In genomic region chr4:4782969-4783368, GRCh38 we compare ENCODE assay signal across 35 cellular contexts.
DNase-seq lines count a peak whose midpoint lies in the region; ATAC-seq, FAIRE-seq and TF ChIP-seq lines count a peak whose summit lies in the region.
"Had no signal": no experiment of that assay in that cellular context is flagged by ENCODE, and none has a peak within 500 bp of the region (broad histone marks: within the 10 kb centered on the region; RNA-seq: fewer than 3 reads in every experiment).

No MANE protein-coding gene starts in this region.

- TF ChIP-seq CTCF in astrocyte (IDR thresholded peaks at IDR 0.05; ENCODE audit: insufficient read depth, low read depth, low read length) (no peak), spleen (IDR thresholded peaks at IDR 0.05 in 8 of 11, conservative IDR thresholded peaks at IDR 0.05 in 3 of 11) (no peak), nephron progenitor cell (IDR thresholded peaks at IDR 0.05) (no peak)

- H3K4me3 ChIP-seq in astrocyte (ENCODE audit: insufficient read depth, low read depth, low read length) (no peak overlapping the region), subcutaneous abdominal adipose tissue (ENCODE audit: low read depth in 1 of 5, low read length in 5 of 5) (no peak overlapping the region), spleen (no peak overlapping the region)
- H3K4me3 ChIP-seq: adrenal gland, body of pancreas, prostate gland, sigmoid colon, upper lobe of left lung had no signal

- no peak for TF ChIP-seq POLR2A in spleen (IDR thresholded peaks at IDR 0.05)

- no peak for ATAC-seq in HG02588 (IDR thresholded peaks at IDR 0.05; ENCODE audit: unreplicated experiment)
- ATAC-seq: activated CD8-positive, alpha-beta T cell treated with anti-CD3 and anti-CD28 coated beads for 36 hours; body of pancreas; esophagus mucosa; HepG2; left ventricle myocardium superior had no signal

- peak; percentile 66 for DNase-seq in GM03348 (ENCODE audit: low spot score)
- DNase-seq in astrocyte (ENCODE audit: low read depth), result no peak
- peak; percentile 43 for DNase-seq in iris pigment epithelial cell (ENCODE audit: low read depth)
- no peak for DNase-seq in spleen
- no peak for DNase-seq in nephron progenitor cell
- DNase-seq in Kasumi-1 (lab: John Stamatoyannopoulos, UW), result no peak
- DNase-seq: activated CD8-positive, alpha-beta memory T cell treated with anti-CD3 and anti-CD28 coated beads, Interleukin-2, amount 50 U/mL, for 48 hours; activated CD8-positive, alpha-beta T cell treated with anti-CD3 and anti-CD28 coated beads for 36 hours; activated naive CD4-positive, alpha-beta T cell treated with anti-CD3 and anti-CD28 coated beads for 36 hours; dermis blood vessel endothelial cell; DMS79 treated with DMSO at 0.1 percent for 48 hours; Karpas-422; left ventricle myocardium superior; midbrain; MV-4-11; naive B cell; NCI-H1436 treated with DMSO at 0.1 percent for 48 hours; NCI-H345; NCI-H748 treated with DMSO at 0.1 percent for 48 hours; sigmoid colon; stimulated activated naive B cell treated with anti-CD40 and anti-IgM and Interleukin-4, amounts not matched to agents 10 μg/mL and 1 μg/mL and 100 μg/mL, for 72 hours; SW 1271; T-helper 9 cell; upper lobe of left lung had no signal

- H3K36me3 ChIP-seq in astrocyte (ENCODE audit: insufficient read depth, low read length), result no peaks in the 10 kb centered on the region
- no peaks in the 10 kb centered on the region for H3K36me3 ChIP-seq in subcutaneous abdominal adipose tissue (ENCODE audit: control insufficient read depth in 5 of 5, insufficient read depth in 5 of 5, low read length in 5 of 5)
- H3K36me3 ChIP-seq in spleen, result no peaks in the 10 kb centered on the region
- H3K36me3 ChIP-seq: adrenal gland, prostate gland, sigmoid colon, upper lobe of left lung had no signal

- H3K36me3 Mint-ChIP-seq in astrocyte (ENCODE audit: low read depth, unreplicated experiment) (no peaks in the 10 kb centered on the region), nephron progenitor cell (ENCODE audit: low read depth) (peaks cover 23% of the 10 kb centered on the region)

- H3K27ac ChIP-seq in astrocyte (ENCODE audit: low read depth, low read length) (no peak overlapping the region), subcutaneous abdominal adipose tissue (ENCODE audit: low read depth, low read length) (peak overlapping the region; percentile 40), spleen (no peak overlapping the region)
- H3K27ac ChIP-seq: adrenal gland, body of pancreas, prostate gland, sigmoid colon, upper lobe of left lung had no signal

- peak overlapping the region; percentile 74 for H3K4me2 ChIP-seq in astrocyte (ENCODE audit: low read length)

- no peaks in the 10 kb centered on the region for H3K27me3 ChIP-seq in astrocyte (ENCODE audit: insufficient read depth, low read length)
- H3K27me3 ChIP-seq in subcutaneous abdominal adipose tissue (ENCODE audit: control insufficient read depth in 5 of 5, insufficient read depth in 4 of 5, low read length in 5 of 5), result peaks cover 0 to 10% (median 5%) of the 10 kb centered on the region in 5 donors
- no peaks in the 10 kb centered on the region for H3K27me3 ChIP-seq in spleen (replicated peaks in 1 of 7)
- H3K27me3 ChIP-seq: adrenal gland, body of pancreas, upper lobe of left lung had no signal

- 88 to 93% (median 89%) methylated on average over 8 of the region's 8 CpGs for WGBS in spleen, 5 donors

- no peaks in the 10 kb centered on the region for H4K20me1 ChIP-seq in astrocyte (ENCODE audit: insufficient read depth, low read length)

- H3K9me3 Mint-ChIP-seq in astrocyte (ENCODE audit: unreplicated experiment), result peaks cover 13% of the 10 kb centered on the region
- H3K9me3 Mint-ChIP-seq in nephron progenitor cell, result peaks cover 21% of the 10 kb centered on the region

- H3K79me2 ChIP-seq in astrocyte (ENCODE audit: insufficient read depth, low read length), result no peaks in the 10 kb centered on the region

- H3K27ac Mint-ChIP-seq in astrocyte (ENCODE audit: unreplicated experiment), result no peak overlapping the region
- H3K27ac Mint-ChIP-seq in nephron progenitor cell, result no peak overlapping the region
- H3K27ac Mint-ChIP-seq: activated CD8-positive, alpha-beta T cell treated with anti-CD3 and anti-CD28 coated beads for 36 hours; activated naive CD4-positive, alpha-beta T cell treated with anti-CD3 and anti-CD28 coated beads for 36 hours; activated T-helper 1 cell treated with anti-CD3 and anti-CD28 coated beads, Interleukin-12 subunit alpha, Interleukin-12 subunit beta, Interleukin-2, Interleukin-4 antibody, amounts not matched to agents 30 ng/mL and 10 ng/mL and 1 ng/mL, durations not matched to agents 14 hours and 24 hours and 36 hours; naive B cell; stimulated activated naive B cell treated with anti-CD40 and anti-IgM and Interleukin-4, amounts not matched to agents 10 μg/mL and 1 μg/mL and 100 μg/mL, for 72 hours had no signal

- H3K9ac ChIP-seq in astrocyte (ENCODE audit: low read length) (no peak overlapping the region), subcutaneous abdominal adipose tissue (ENCODE audit: low read length in 5 of 5) (no peak overlapping the region)

- intact Hi-C loops in spleen (cut with DNase I; ENCODE audit: low total_unique reads), result no loop called here

- H3K27me3 Mint-ChIP-seq in astrocyte (ENCODE audit: low read depth, unreplicated experiment) (peaks cover 6% of the 10 kb centered on the region), nephron progenitor cell (ENCODE audit: low read depth, poor library complexity) (peaks cover 8% of the 10 kb centered on the region)

- no peak overlapping the region for H2AFZ ChIP-seq in astrocyte (ENCODE audit: low read depth, low read length)

- H3K9me3 ChIP-seq in astrocyte (ENCODE audit: insufficient read depth, low read depth, low read length) (no peaks in the 10 kb centered on the region), subcutaneous abdominal adipose tissue (ENCODE audit: control insufficient read depth in 5 of 5, low read length in 5 of 5) (peaks cover 0 to 7% (median 4%) of the 10 kb centered on the region in 5 donors), spleen (peaks cover 0 to 27% (median 12%) of the 10 kb centered on the region in 8 donors)
- H3K9me3 ChIP-seq: adrenal gland, body of pancreas, prostate gland, upper lobe of left lung had no signal

- FAIRE-seq in astrocyte (lab: Jason Lieb, UNC), result no peak
- FAIRE-seq: GM19239, H54, HepG2, islet of Langerhans had no signal

- peaks cover 12% of the 10 kb centered on the region for H3K4me1 ChIP-seq in astrocyte (ENCODE audit: insufficient read depth, low read length)
- H3K4me1 ChIP-seq in subcutaneous abdominal adipose tissue (ENCODE audit: control insufficient read depth in 5 of 5, insufficient read depth in 5 of 5, low read length in 5 of 5), result peaks cover 0 to 7% (median 0%) of the 10 kb centered on the region in 5 donors
- H3K4me1 ChIP-seq in spleen, result no peaks in the 10 kb centered on the region
- H3K4me1 ChIP-seq: adrenal gland, body of pancreas, prostate gland, sigmoid colon, upper lobe of left lung had no signal

- H3K4me3 Mint-ChIP-seq in astrocyte (ENCODE audit: unreplicated experiment) (no peak overlapping the region), nephron progenitor cell (no peak overlapping the region)
- H3K4me3 Mint-ChIP-seq: activated CD8-positive, alpha-beta T cell treated with anti-CD3 and anti-CD28 coated beads for 36 hours; activated naive CD4-positive, alpha-beta T cell treated with anti-CD3 and anti-CD28 coated beads for 36 hours; activated T-helper 1 cell treated with anti-CD3 and anti-CD28 coated beads, Interleukin-12 subunit alpha, Interleukin-12 subunit beta, Interleukin-2, Interleukin-4 antibody, amounts not matched to agents 30 ng/mL and 10 ng/mL and 1 ng/mL, durations not matched to agents 14 hours and 24 hours and 36 hours; naive B cell; stimulated activated naive B cell treated with anti-CD40 and anti-IgM and Interleukin-4, amounts not matched to agents 10 μg/mL and 1 μg/mL and 100 μg/mL, for 72 hours had no signal

- H3K4me1 Mint-ChIP-seq in astrocyte (ENCODE audit: low read depth, unreplicated experiment) (peaks cover 19% of the 10 kb centered on the region), nephron progenitor cell (peaks cover 41% of the 10 kb centered on the region)

Comparison
In these comparisons a context has a peak if more than half of its experiments do, and no peak if none do; other contexts are left out.
1. DNase-seq: peak in GM03348 (single experiment) and iris pigment epithelial cell (single experiment); none in astrocyte (single experiment), spleen (single experiment), nephron progenitor cell (single experiment) and Kasumi-1 (0 of 2).